Comparison of ENCODE assay signal across 17 cellular contexts in genomic region chr11:15615412-15616096, GRCh38.
"Had no signal": no experiment of that assay in that cellular context is flagged by ENCODE, and none has a peak within 500 bp of the region (broad histone marks: within the 10 kb centered on the region; RNA-seq: fewer than 3 reads in every experiment).

No MANE protein-coding gene starts in this region.

- H3K27ac ChIP-seq: esophagus squamous epithelium, lower lobe of right lung, ovary, tibial artery, vagina had no signal

- H3K4me1 Mint-ChIP-seq: immature natural killer cell; stimulated activated memory B cell treated with anti-CD40 and anti-IgM and Interleukin-4, amounts not matched to agents 10 μg/mL and 1 μg/mL and 100 μg/mL, for 72 hours had no signal

- H3K9me3 ChIP-seq: esophagus squamous epithelium, lower lobe of right lung, ovary, tibial artery, vagina had no signal

- ATAC-seq: activated CD8-positive, alpha-beta T cell treated with anti-CD3 and anti-CD28 coated beads, Interleukin-2, amount 10 ng/mL, durations not matched to agents 7 days and 5 days; activated naive CD4-positive, alpha-beta T cell treated with anti-CD3 and anti-CD28 coated beads, Interleukin-2, amount 50 U/mL, for 72 hours; activated T-cell treated with anti-CD3 and anti-CD28 coated beads, Interleukin-2, amount 50 U/mL, for 72 hours; lower lobe of right lung; stimulated activated memory B cell treated with anti-CD40 and anti-IgM and Interleukin-4, amounts not matched to agents 10 μg/mL and 1 μg/mL and 100 μg/mL, for 72 hours had no signal

- H3K4me1 ChIP-seq: esophagus squamous epithelium, lower lobe of right lung, vagina had no signal

- H3K27me3 Mint-ChIP-seq: stimulated activated memory B cell treated with anti-CD40 and anti-IgM and Interleukin-4, amounts not matched to agents 10 μg/mL and 1 μg/mL and 100 μg/mL, for 72 hours had no signal

- H3K27ac Mint-ChIP-seq: activated CD8-positive, alpha-beta T cell treated with anti-CD3 and anti-CD28 coated beads, Interleukin-2, amount 10 ng/mL, durations not matched to agents 7 days and 5 days; activated naive CD4-positive, alpha-beta T cell treated with anti-CD3 and anti-CD28 coated beads, Interleukin-2, amount 50 U/mL, for 72 hours; activated T-cell treated with anti-CD3 and anti-CD28 coated beads, Interleukin-2, amount 50 U/mL, for 72 hours; immature natural killer cell; stimulated activated memory B cell treated with anti-CD40 and anti-IgM and Interleukin-4, amounts not matched to agents 10 μg/mL and 1 μg/mL and 100 μg/mL, for 72 hours had no signal

- H3K4me3 Mint-ChIP-seq: activated CD8-positive, alpha-beta T cell treated with anti-CD3 and anti-CD28 coated beads, Interleukin-2, amount 10 ng/mL, durations not matched to agents 7 days and 5 days; activated T-cell treated with anti-CD3 and anti-CD28 coated beads, Interleukin-2, amount 50 U/mL, for 72 hours; immature natural killer cell; neural crest cell; stimulated activated memory B cell treated with anti-CD40 and anti-IgM and Interleukin-4, amounts not matched to agents 10 μg/mL and 1 μg/mL and 100 μg/mL, for 72 hours had no signal

- H3K36me3 ChIP-seq: esophagus squamous epithelium, lower lobe of right lung, ovary, tibial artery, vagina had no signal

- H3K4me3 ChIP-seq: esophagus squamous epithelium, lower lobe of right lung, ovary, tibial artery, vagina had no signal

- H3K27me3 ChIP-seq: ovary, tibial artery, vagina had no signal

- H3K36me3 Mint-ChIP-seq: activated naive CD4-positive, alpha-beta T cell treated with anti-CD3 and anti-CD28 coated beads, Interleukin-2, amount 50 U/mL, for 72 hours; immature natural killer cell; stimulated activated memory B cell treated with anti-CD40 and anti-IgM and Interleukin-4, amounts not matched to agents 10 μg/mL and 1 μg/mL and 100 μg/mL, for 72 hours had no signal

- H3K9me3 Mint-ChIP-seq: activated naive CD4-positive, alpha-beta T cell treated with anti-CD3 and anti-CD28 coated beads, Interleukin-2, amount 50 U/mL, for 72 hours; neural crest cell; stimulated activated memory B cell treated with anti-CD40 and anti-IgM and Interleukin-4, amounts not matched to agents 10 μg/mL and 1 μg/mL and 100 μg/mL, for 72 hours had no signal

- DNase-seq: activated CD4-positive, alpha-beta T cell treated with anti-CD3 and anti-CD28 coated beads for 4 hours; activated CD8-positive, alpha-beta memory T cell treated with anti-CD3 and anti-CD28 coated beads, Interleukin-2, amount 50 U/mL, for 48 hours; activated CD8-positive, alpha-beta T cell treated with anti-CD3 and anti-CD28 coated beads, Interleukin-2, amount 10 ng/mL, durations not matched to agents 7 days and 5 days; activated gamma-delta T cell; activated T-cell treated with anti-CD3 and anti-CD28 coated beads, Interleukin-2, amount 50 U/mL, for 72 hours; central memory CD4-positive, alpha-beta T cell; effector CD8-positive, alpha-beta T cell; esophagus squamous epithelium; glutamatergic neuron; immature natural killer cell; lower lobe of right lung; ovary; tibial artery had no signal
